ENCODE assay signal across 1 cellular context in genomic region chr20:49216991-49217578, GRCh38.
TF ChIP-seq lines count a peak whose summit lies in the region.

No MANE protein-coding gene starts in this region.

TF ChIP-seq in HepG2, 621 proteins besides CTCF, POLR2A, EP300 and RAD21 (continued from another document and continues in another):
- TF ChIP-seq CAMTA2 (CRISPR knock-in tag; IDR thresholded peaks at IDR 0.05; ENCODE audit: borderline replicate concordance) (no peak), ZEB1 (IDR thresholded peaks at IDR 0.05; ENCODE audit: insufficient replicate concordance, low read depth) (peak; percentile 50), AHDC1 (CRISPR knock-in tag; IDR thresholded peaks at IDR 0.05; ENCODE audit: borderline replicate concordance) (no peak), CEBPG (CRISPR knock-in tag; IDR thresholded peaks at IDR 0.05) (peak; percentile 36; the same call in 1 of the 2 replicates), ZNF670 (CRISPR knock-in tag; IDR thresholded peaks at IDR 0.05; ENCODE audit: borderline replicate concordance) (no peak), ARID2 (CRISPR knock-in tag; IDR thresholded peaks at IDR 0.05; ENCODE audit: borderline replicate concordance) (no peak), RBAK (CRISPR knock-in tag; IDR thresholded peaks at IDR 0.05) (no peak), ZNF687 (CRISPR knock-in tag; IDR thresholded peaks at IDR 0.05) (no peak), ZNF274 (CRISPR knock-in tag; IDR thresholded peaks at IDR 0.05) (no peak), ZNF235 (CRISPR knock-in tag; IDR thresholded peaks at IDR 0.05; ENCODE audit: borderline replicate concordance) (no peak), PRPF4 (IDR thresholded peaks at IDR 0.05; ENCODE audit: low read depth, low read length, poor library complexity, severe bottlenecking) (no peak), HCFC1 (IDR thresholded peaks at IDR 0.05; ENCODE audit: low read depth, low read length) (no peak), ZNF841 (CRISPR knock-in tag; IDR thresholded peaks at IDR 0.05; ENCODE audit: borderline replicate concordance) (no peak), PATZ1 (CRISPR knock-in tag; IDR thresholded peaks at IDR 0.05) (peak; percentile 58), ZNF792 (CRISPR knock-in tag; IDR thresholded peaks at IDR 0.05) (peak; percentile 66; the same call in 1 of the 2 replicates), NR0B2 (CRISPR knock-in tag; IDR thresholded peaks at IDR 0.05) (no peak), IRF9 (CRISPR knock-in tag; IDR thresholded peaks at IDR 0.05; ENCODE audit: borderline replicate concordance) (no peak), ZNF773 (CRISPR knock-in tag; IDR thresholded peaks at IDR 0.05; ENCODE audit: borderline replicate concordance) (no peak), ZSCAN31 (CRISPR knock-in tag; IDR thresholded peaks at IDR 0.05; ENCODE audit: low read depth) (peak; percentile 29; the same call in 1 of the 2 replicates), HNRNPK (IDR thresholded peaks at IDR 0.05; ENCODE audit: low read depth, low read length, poor library complexity, severe bottlenecking) (no peak), TRIM24 (CRISPR knock-in tag; IDR thresholded peaks at IDR 0.05) (no peak), CSRNP1 (CRISPR knock-in tag; IDR thresholded peaks at IDR 0.05) (no peak), STAG1 (CRISPR knock-in tag; IDR thresholded peaks at IDR 0.05) (peak; percentile 89), SRSF1 (optimal IDR thresholded peaks at IDR 0.05; ENCODE audit: low read depth, low read length) (no peak), HNF4G (IDR thresholded peaks at IDR 0.05; ENCODE audit: borderline replicate concordance, low read depth, low read length) (0 out of 2 replicates have a peak, but pooled peaks have one; percentile 6), HNF4G (CRISPR knock-in tag; IDR thresholded peaks at IDR 0.05; ENCODE audit: borderline replicate concordance, low read depth) (no peak), MED1 (CRISPR knock-in tag; IDR thresholded peaks at IDR 0.05) (peak; percentile 59; the same call in 1 of the 2 replicates), TBX3 (IDR thresholded peaks at IDR 0.05; ENCODE audit: borderline replicate concordance) (no peak), ZNF605 (CRISPR knock-in tag; IDR thresholded peaks at IDR 0.05) (peak; percentile 80), ZNF431 (CRISPR knock-in tag; IDR thresholded peaks at IDR 0.05; ENCODE audit: borderline replicate concordance, low read depth) (no peak), NCOA1 (CRISPR knock-in tag; IDR thresholded peaks at IDR 0.05) (no peak), ZNF674 (CRISPR knock-in tag; IDR thresholded peaks at IDR 0.05; ENCODE audit: low read depth) (no peak), BHLHE40 (IDR thresholded peaks at IDR 0.05; ENCODE audit: low read length) (peak; percentile 18; the same call in 1 of the 2 replicates), EEA1 (CRISPR knock-in tag; IDR thresholded peaks at IDR 0.05; ENCODE audit: borderline replicate concordance) (no peak), ZSCAN20 (CRISPR knock-in tag; IDR thresholded peaks at IDR 0.05; ENCODE audit: borderline replicate concordance) (no peak), E2F1 (CRISPR knock-in tag; IDR thresholded peaks at IDR 0.05) (peak; percentile 53; the same call in 1 of the 2 replicates), PCBP1 (IDR thresholded peaks at IDR 0.05; ENCODE audit: borderline replicate concordance, low read depth, low read length) (no peak), FOXA3 (CRISPR knock-in tag; IDR thresholded peaks at IDR 0.05) (peak; percentile 62), HBP1 (CRISPR knock-in tag; IDR thresholded peaks at IDR 0.05; ENCODE audit: low read depth) (peak; percentile 94; the same call in 1 of the 2 replicates), MIER3 (CRISPR knock-in tag; IDR thresholded peaks at IDR 0.05; ENCODE audit: borderline replicate concordance) (peak; percentile 87; the same call in 1 of the 2 replicates), ZNF784 (CRISPR knock-in tag; IDR thresholded peaks at IDR 0.05; ENCODE audit: borderline replicate concordance) (0 out of 2 replicates have a peak, but pooled peaks have one; percentile 46), ZNF20 (CRISPR knock-in tag; IDR thresholded peaks at IDR 0.05) (no peak), HNRNPUL1 (IDR thresholded peaks at IDR 0.05; ENCODE audit: low read depth, low read length) (no peak), SOX13 (IDR thresholded peaks at IDR 0.05) (no peak), SOX13 (CRISPR knock-in tag; conservative IDR thresholded peaks at IDR 0.05 in 1 of 2, IDR thresholded peaks at IDR 0.05 in 1 of 2) (peak in 1 of 2 experiments; percentile 30; a peak in 1 of 4 replicates), TSC22D2 (CRISPR knock-in tag; IDR thresholded peaks at IDR 0.05; ENCODE audit: borderline replicate concordance) (no peak), NAIF1 (CRISPR knock-in tag; IDR thresholded peaks at IDR 0.05; ENCODE audit: borderline replicate concordance) (no peak), ATAD3A (CRISPR knock-in tag; IDR thresholded peaks at IDR 0.05) (no peak)
